In the genomic region with DNA sequence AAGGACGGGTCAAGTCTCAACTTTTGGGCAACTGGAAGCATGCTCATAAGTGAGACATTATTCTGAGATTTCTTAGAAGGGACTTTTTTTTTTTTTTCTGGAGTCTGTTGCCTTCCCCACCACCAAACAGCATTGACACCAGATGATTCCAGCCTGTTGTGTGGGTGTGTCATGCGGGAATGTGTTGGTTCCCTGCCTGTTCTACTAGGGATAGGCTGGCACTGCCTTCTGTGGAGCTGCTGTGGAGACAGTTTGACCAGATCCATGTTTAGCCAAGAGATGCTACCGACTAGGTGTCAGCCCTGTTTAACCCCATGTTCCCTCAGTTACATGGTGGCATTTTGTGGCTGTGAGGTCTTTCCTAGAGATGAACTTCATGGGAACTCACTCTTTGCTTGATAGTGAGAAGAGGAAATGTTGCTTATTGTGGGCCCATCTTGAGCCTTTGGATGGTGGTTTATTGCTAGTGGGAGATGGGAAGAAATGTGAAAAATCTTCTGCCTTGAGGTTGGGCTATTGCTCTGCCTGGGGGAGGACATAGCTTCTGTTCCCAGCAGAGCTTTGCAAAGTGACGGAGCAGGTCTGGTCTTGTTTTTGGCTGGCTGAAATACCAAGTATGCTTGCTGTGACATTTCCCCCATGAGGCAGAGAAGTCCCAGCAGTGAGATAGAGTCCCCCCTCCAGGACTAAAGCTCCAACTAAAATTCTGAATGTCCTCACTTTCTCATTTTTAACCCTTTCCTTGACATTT, we compare ENCODE assay signal across 12 cellular contexts. TPM values are rescaled to one million over a fixed set of nuclear protein-coding genes. Genes with fewer than 3 reads are reported as not detected.
DNase-seq lines count a peak whose midpoint lies in the region; ATAC-seq and TF ChIP-seq lines count a peak whose summit lies in the region.
"Had no signal": no experiment of that assay in that cellular context is flagged by ENCODE, and none has a peak within 500 bp of the region (broad histone marks: within the 10 kb centered on the region; RNA-seq: fewer than 3 reads in every experiment).

No MANE protein-coding gene starts in this region.

- no peak for DNase-seq in endothelial cell (ENCODE audit: low spot score)
- no peak for DNase-seq in nucleus accumbens (lab: John Stamatoyannopoulos, UW)
- DNase-seq in stimulated activated CD4-positive, alpha-beta T cell treated with anti-CD3 and anti-CD28 coated beads, Interleukin-12 subunit alpha, Interleukin-12 subunit beta, amount 100 ng/mL, for 4 hours, result no peak
- DNase-seq in naive thymus-derived CD4-positive, alpha-beta T cell, result no peak
- no peak for DNase-seq in GM10248 (ENCODE audit: extremely low spot score)
- DNase-seq: activated naive CD4-positive, alpha-beta T cell; endodermal cell; GDM1; T-helper 9 cell had no signal

- H3K4me1 ChIP-seq in skeletal muscle tissue (ENCODE audit: control insufficient read depth in 3 of 3, insufficient read depth in 3 of 3, low read length in 3 of 3), result peaks cover 49 to 64% (median 54%) of the 10 kb centered on the region in 3 donors
- H3K4me1 ChIP-seq in naive thymus-derived CD4-positive, alpha-beta T cell (ENCODE audit: control insufficient read depth in 2 of 2, insufficient read depth in 2 of 2, low read length in 2 of 2), result no peaks in the 10 kb centered on the region

- POLR2A ChIA-PET in naive thymus-derived CD4-positive, alpha-beta T cell (lab: Charles Lee), result no interaction called here
- POLR2A ChIA-PET in GM10248 (lab: Yijun Ruan, JAX), result interaction anchor here (0.7 to 1.0 kb wide), 2 partner anchors 9 to 69 kb away, joined by 3 read pairs; no protein-coding TSS in a partner anchor

- intact Hi-C loops in naive thymus-derived CD4-positive, alpha-beta T cell (cut with micrococcal nuclease), result loop anchor here in 1 of 2 donors (1.0 kb wide), 1 partner anchor 67 kb away; no protein-coding TSS in a partner anchor

- no peaks in the 10 kb centered on the region for H3K9me3 Mint-ChIP-seq in endothelial cell (ENCODE audit: unreplicated experiment)
- no peaks in the 10 kb centered on the region for H3K9me3 Mint-ChIP-seq in naive thymus-derived CD4-positive, alpha-beta T cell
- H3K9me3 Mint-ChIP-seq: endodermal cell had no signal

- H3K9ac ChIP-seq in skeletal muscle tissue (ENCODE audit: low read depth in 1 of 3, low read length in 3 of 3), result no peak overlapping the region

- no peak for TF ChIP-seq CTCF in endothelial cell (IDR thresholded peaks at IDR 0.05; ENCODE audit: unreplicated experiment)
- no peak for TF ChIP-seq CTCF in GM10248 (IDR thresholded peaks at IDR 0.05; ENCODE audit: control extremely low read depth, extremely low read depth, low read depth, missing control alignments)

- no peaks in the 10 kb centered on the region for H3K27me3 ChIP-seq in skeletal muscle tissue (ENCODE audit: control insufficient read depth in 3 of 3, insufficient read depth in 3 of 3, low read length in 3 of 3)
- no peaks in the 10 kb centered on the region for H3K27me3 ChIP-seq in naive thymus-derived CD4-positive, alpha-beta T cell (ENCODE audit: control insufficient read depth in 2 of 2, insufficient read depth in 2 of 2, low read length in 2 of 2)

- H3K4me3 Mint-ChIP-seq in endothelial cell (ENCODE audit: unreplicated experiment), result no peak overlapping the region
- H3K4me3 Mint-ChIP-seq in naive thymus-derived CD4-positive, alpha-beta T cell, result no peak overlapping the region
- H3K4me3 Mint-ChIP-seq: endodermal cell had no signal

- H3K36me3 Mint-ChIP-seq in endothelial cell (ENCODE audit: low read depth, unreplicated experiment), result no peaks in the 10 kb centered on the region
- H3K36me3 Mint-ChIP-seq in naive thymus-derived CD4-positive, alpha-beta T cell, result peaks cover 0 to 32% (median 21%) of the 10 kb centered on the region in 5 donors

- H3K27ac ChIP-seq in skeletal muscle tissue (ENCODE audit: low read depth, low read length), result peak overlapping the region; percentile 6
- H3K27ac ChIP-seq in naive thymus-derived CD4-positive, alpha-beta T cell (ENCODE audit: low read depth, low read length), result no peak overlapping the region

- ATAC-seq in GM18511 (IDR thresholded peaks at IDR 0.05; ENCODE audit: unreplicated experiment) (peak; percentile 43), HG02885 (IDR thresholded peaks at IDR 0.05; ENCODE audit: poor library complexity, unreplicated experiment) (peak; percentile 14)
- ATAC-seq in naive thymus-derived CD4-positive, alpha-beta T cell, result no peak

- no peak overlapping the region for H3K4me3 ChIP-seq in skeletal muscle tissue (ENCODE audit: low read length in 3 of 3)
- H3K4me3 ChIP-seq in naive thymus-derived CD4-positive, alpha-beta T cell (ENCODE audit: low read length), result no peak overlapping the region

- peaks cover 44% of the 10 kb centered on the region for H3K4me1 Mint-ChIP-seq in endothelial cell (ENCODE audit: unreplicated experiment)
- peaks cover 5 to 33% (median 14%) of the 10 kb centered on the region in 7 donors for H3K4me1 Mint-ChIP-seq in naive thymus-derived CD4-positive, alpha-beta T cell

- H3K27ac Mint-ChIP-seq in endothelial cell (ENCODE audit: unreplicated experiment), result peak overlapping the region; percentile 53
- no peak overlapping the region for H3K27ac Mint-ChIP-seq in naive thymus-derived CD4-positive, alpha-beta T cell

- peaks cover 0 to 12% (median 5%) of the 10 kb centered on the region in 3 donors for H3K36me3 ChIP-seq in skeletal muscle tissue (ENCODE audit: control insufficient read depth in 3 of 3, insufficient read depth in 3 of 3, low read length in 3 of 3)
- peaks cover 0 to 10% (median 0%) of the 10 kb centered on the region in 3 experiments for H3K36me3 ChIP-seq in naive thymus-derived CD4-positive, alpha-beta T cell (ENCODE audit: control insufficient read depth in 2 of 3, insufficient read depth in 3 of 3, low read length in 3 of 3)

- no peaks in the 10 kb centered on the region for H3K9me3 ChIP-seq in skeletal muscle tissue (ENCODE audit: control insufficient read depth in 3 of 3, low read length in 3 of 3)
- no peaks in the 10 kb centered on the region for H3K9me3 ChIP-seq in naive thymus-derived CD4-positive, alpha-beta T cell (ENCODE audit: control insufficient read depth in 2 of 3, low read length in 3 of 3)

- CTCF ChIA-PET in naive thymus-derived CD4-positive, alpha-beta T cell (lab: Charles Lee), result no interaction called here
- CTCF ChIA-PET in GM10248 (lab: Yijun Ruan, JAX), result interaction anchor here (1.0 to 1.2 kb wide), 4 partner anchors 11 to 69 kb away, joined by 3 to 7 read pairs (median 4); no protein-coding TSS in a partner anchor

- H3K27me3 Mint-ChIP-seq in endothelial cell (ENCODE audit: unreplicated experiment), result peaks cover 6% of the 10 kb centered on the region
- H3K27me3 Mint-ChIP-seq in naive thymus-derived CD4-positive, alpha-beta T cell, result no peaks in the 10 kb centered on the region

RNA-seq across cellular contexts. Expression of gene TRAK1, which starts 31.3 kb away (rescaled TPM):
- total RNA-seq in endothelial cell (ENCODE audit: unreplicated experiment) (48.2 TPM), skeletal muscle tissue (57.9 TPM)
- 10 to 100 TPM; 13.2 to 30.4 (median 20.4) TPM for total RNA-seq in naive thymus-derived CD4-positive, alpha-beta T cell
- 1 to 10 TPM; 4.8 to 5.8 TPM for polyA plus RNA-seq in naive thymus-derived CD4-positive, alpha-beta T cell
